Comparison of ENCODE assay signal across 31 cellular contexts in genomic region chr6:167528239-167528638, GRCh38.
A peak's percentile ranks its signal among the peaks of the same experiment; 100 is the strongest.
DNase-seq lines count a peak whose midpoint lies in the region; ATAC-seq, FAIRE-seq and TF ChIP-seq lines count a peak whose summit lies in the region.
"Had no signal": no experiment of that assay in that cellular context is flagged by ENCODE, and none has a peak within 500 bp of the region (broad histone marks: within the 10 kb centered on the region; RNA-seq: fewer than 3 reads in every experiment).

No MANE protein-coding gene starts in this region.

- peak; percentile 66 for FAIRE-seq in GM19239 (lab: Jason Lieb, UNC)
- FAIRE-seq: A549, endometrium, islet of Langerhans had no signal

- H3K4me1 Mint-ChIP-seq in activated naive CD4-positive, alpha-beta T cell treated with anti-CD3 and anti-CD28 coated beads, Interleukin-2, amount 10 ng/mL, durations not matched to agents 7 days and 5 days: no peaks in the 10 kb centered on the region
- H3K4me1 Mint-ChIP-seq: activated CD4-positive, alpha-beta T cell treated with anti-CD3 and anti-CD28 coated beads, Interleukin-2, amount 10 ng/mL, durations not matched to agents 7 days and 5 days; activated CD8-positive, alpha-beta memory T cell treated with anti-CD3 and anti-CD28 coated beads, Interleukin-2, amount 10 ng/mL, durations not matched to agents 7 days and 5 days; B cell; IgD-negative memory B cell had no signal

- CTCF ChIA-PET in activated naive CD4-positive, alpha-beta T cell treated with anti-CD3 and anti-CD28 coated beads, Interleukin-2, amount 10 ng/mL, durations not matched to agents 7 days and 5 days (lab: Charles Lee): no interaction called here

- H3K27me3 Mint-ChIP-seq in activated naive CD4-positive, alpha-beta T cell treated with anti-CD3 and anti-CD28 coated beads, Interleukin-2, amount 10 ng/mL, durations not matched to agents 7 days and 5 days: peaks cover 27% of the 10 kb centered on the region

- no peaks in the 10 kb centered on the region for H3K36me3 Mint-ChIP-seq in activated naive CD4-positive, alpha-beta T cell treated with anti-CD3 and anti-CD28 coated beads, Interleukin-2, amount 10 ng/mL, durations not matched to agents 7 days and 5 days
- H3K36me3 Mint-ChIP-seq: activated CD8-positive, alpha-beta memory T cell treated with anti-CD3 and anti-CD28 coated beads, Interleukin-2, amount 10 ng/mL, durations not matched to agents 7 days and 5 days had no signal

- H3K9me3 Mint-ChIP-seq in activated naive CD4-positive, alpha-beta T cell treated with anti-CD3 and anti-CD28 coated beads, Interleukin-2, amount 10 ng/mL, durations not matched to agents 7 days and 5 days: no peaks in the 10 kb centered on the region
- H3K9me3 Mint-ChIP-seq: activated CD4-positive, alpha-beta T cell treated with anti-CD3 and anti-CD28 coated beads, Interleukin-2, amount 10 ng/mL, durations not matched to agents 7 days and 5 days; activated T-cell treated with anti-CD3 and anti-CD28 coated beads, Interleukin-2, amount 50 U/mL, for 72 hours; IgD-negative memory B cell; T-helper 2 cell treated with Interferon-gamma antibody and Interleukin-4, amounts not matched to agents 5 μg/mL and 100 μg/mL, for 36 hours had no signal

- DNase-seq in DMS 273 treated with DMSO at 0.1 percent for 48 hours (lab: John Stamatoyannopoulos, UW) (peak; percentile 43), GM19239 (ENCODE audit: insufficient read length, low spot score) (no peak), Ammon's horn (ENCODE audit: low spot score) (no peak), middle frontal gyrus (ENCODE audit: extremely low spot score, low spot score) (no peak)
- no peak for DNase-seq in activated naive CD4-positive, alpha-beta T cell treated with anti-CD3 and anti-CD28 coated beads, Interleukin-2, amount 10 ng/mL, durations not matched to agents 7 days and 5 days
- DNase-seq: activated CD4-positive, alpha-beta T cell treated with anti-CD3 and anti-CD28 coated beads, Interleukin-2, amount 10 ng/mL, durations not matched to agents 7 days and 5 days; activated CD8-positive, alpha-beta memory T cell treated with anti-CD3 and anti-CD28 coated beads, Interleukin-2, amount 10 ng/mL, durations not matched to agents 7 days and 5 days; activated naive CD4-positive, alpha-beta T cell treated with anti-CD3 and anti-CD28 coated beads, Interleukin-2, amount 50 U/mL, for 16 hours; activated T-cell treated with anti-CD3 and anti-CD28 coated beads, Interleukin-2, amount 50 U/mL, for 72 hours; amygdala; cortex of kidney; DMS79 treated with DMSO at 0.1 percent for 48 hours; mucosa of descending colon; NCI-H1092 treated with DMSO at 0.1 percent for 48 hours; NCI-H187 treated with DMSO at 0.1 percent for 48 hours; NCI-H2227 treated with DMSO at 0.1 percent for 48 hours; nephron progenitor cell; ovary; stimulated activated CD4-positive, alpha-beta T cell treated with anti-CD3 and anti-CD28 coated beads, Interleukin-2, amount 100 ng/mL, for 24 hours; substantia nigra; upper lobe of left lung; WERI-Rb-1 had no signal

- H3K4me3 Mint-ChIP-seq in activated naive CD4-positive, alpha-beta T cell treated with anti-CD3 and anti-CD28 coated beads, Interleukin-2, amount 10 ng/mL, durations not matched to agents 7 days and 5 days: no peak overlapping the region
- H3K4me3 Mint-ChIP-seq: activated CD4-positive, alpha-beta T cell treated with anti-CD3 and anti-CD28 coated beads, Interleukin-2, amount 10 ng/mL, durations not matched to agents 7 days and 5 days; activated CD8-positive, alpha-beta memory T cell treated with anti-CD3 and anti-CD28 coated beads, Interleukin-2, amount 10 ng/mL, durations not matched to agents 7 days and 5 days; B cell; IgD-negative memory B cell; nephron progenitor cell; T-helper 2 cell treated with Interferon-gamma antibody and Interleukin-4, amounts not matched to agents 5 μg/mL and 100 μg/mL, for 36 hours had no signal

- H3K27ac Mint-ChIP-seq in activated naive CD4-positive, alpha-beta T cell treated with anti-CD3 and anti-CD28 coated beads, Interleukin-2, amount 10 ng/mL, durations not matched to agents 7 days and 5 days: no peak overlapping the region
- H3K27ac Mint-ChIP-seq: activated CD4-positive, alpha-beta T cell treated with anti-CD3 and anti-CD28 coated beads, Interleukin-2, amount 10 ng/mL, durations not matched to agents 7 days and 5 days; activated CD8-positive, alpha-beta memory T cell treated with anti-CD3 and anti-CD28 coated beads, Interleukin-2, amount 10 ng/mL, durations not matched to agents 7 days and 5 days; activated T-cell treated with anti-CD3 and anti-CD28 coated beads, Interleukin-2, amount 50 U/mL, for 72 hours; B cell; nephron progenitor cell; T-helper 2 cell treated with Interferon-gamma antibody and Interleukin-4, amounts not matched to agents 5 μg/mL and 100 μg/mL, for 36 hours had no signal

- ATAC-seq in HG02571 (IDR thresholded peaks at IDR 0.05; ENCODE audit: unreplicated experiment) (peak; percentile 67), HG03520 (IDR thresholded peaks at IDR 0.05; ENCODE audit: unreplicated experiment) (peak; percentile 48), SK-N-SH treated with all-trans-retinoic acid at 6 μM for 48 hours (no peak)
- ATAC-seq: A549; activated CD8-positive, alpha-beta memory T cell treated with anti-CD3 and anti-CD28 coated beads, Interleukin-2, amount 10 ng/mL, durations not matched to agents 7 days and 5 days; mucosa of descending colon had no signal

TF ChIP-seq in SK-N-SH treated with all-trans-retinoic acid at 6 μM for 48 hours, 23 proteins besides CTCF, POLR2A, EP300 and RAD21:
- TF ChIP-seq ESRRG (CRISPR knock-in tag; IDR thresholded peaks at IDR 0.05) (no peak), SNAI2 (CRISPR knock-in tag; IDR thresholded peaks at IDR 0.05) (no peak), ZFP30 (CRISPR knock-in tag; IDR thresholded peaks at IDR 0.05) (no peak), POU6F1 (CRISPR knock-in tag; IDR thresholded peaks at IDR 0.05; ENCODE audit: borderline replicate concordance, low read depth) (no peak)
TF ChIP-seq in SK-N-SH treated with all-trans-retinoic acid at 6 μM for 48 hours: peak in this region for 0.
